12 cellular contexts compared by ENCODE assay signal in genomic region chr21:25215698-25216384, GRCh38.
DNase-seq lines count a peak whose midpoint lies in the region; ATAC-seq and TF ChIP-seq lines count a peak whose summit lies in the region.
"Had no signal": no experiment of that assay in that cellular context is flagged by ENCODE, and none has a peak within 500 bp of the region (broad histone marks: within the 10 kb centered on the region; RNA-seq: fewer than 3 reads in every experiment).

No MANE protein-coding gene starts in this region.

- H3K9me3 ChIP-seq in left ventricle myocardium inferior (replicated peaks), result peaks cover 15% of the 10 kb centered on the region
- H3K9me3 ChIP-seq: BE2C had no signal

- H3K9me3 Mint-ChIP-seq in HFFc6, result peaks cover 9% of the 10 kb centered on the region
- H3K9me3 Mint-ChIP-seq: T-helper 1 cell treated with Interleukin-12 subunit alpha and Interleukin-12 subunit beta and Interleukin-4 antibody, amounts not matched to agents 30 μg/mL and 1 μg/mL, for 36 hours had no signal

- peaks cover 3% of the 10 kb centered on the region; the same call in 1 of the 2 replicates for H3K27me3 Mint-ChIP-seq in HFFc6 (ENCODE audit: insufficient read depth)

- H3K27ac ChIP-seq in left ventricle myocardium inferior (replicated peaks), result no peak overlapping the region
- H3K27ac ChIP-seq: epithelial cell of prostate had no signal

- peak; percentile 92 for ATAC-seq in GM18508 (IDR thresholded peaks at IDR 0.05; ENCODE audit: insufficient read depth, unreplicated experiment)
- ATAC-seq in GM21360 (IDR thresholded peaks at IDR 0.05; ENCODE audit: unreplicated experiment), result peak; percentile 92
- peak; percentile 88 for ATAC-seq in HG02970 (IDR thresholded peaks at IDR 0.05; ENCODE audit: low FRiP score, unreplicated experiment)
- peak; percentile 78 for ATAC-seq in HG03575 (IDR thresholded peaks at IDR 0.05; ENCODE audit: extremely low read depth, insufficient number of reproducible peaks, low FRiP score, unreplicated experiment)

- intact Hi-C loops in left ventricle myocardium inferior (cut with micrococcal nuclease), result no loop called here

- no peak for DNase-seq in left ventricle myocardium inferior
- no peak for DNase-seq in HFFc6
- no peak for DNase-seq in putamen (ENCODE audit: low spot score)
- no peak for DNase-seq in mesenteric fat pad (ENCODE audit: low spot score)
- DNase-seq: BE2C, NCI-H146 had no signal

- no peak for TF ChIP-seq CTCF in left ventricle myocardium inferior (IDR thresholded peaks at IDR 0.05; ENCODE audit: borderline replicate concordance)
- no peak for TF ChIP-seq CTCF in HFFc6 (IDR thresholded peaks at IDR 0.05)

- H3K36me3 ChIP-seq in left ventricle myocardium inferior, result no peaks in the 10 kb centered on the region
- H3K36me3 ChIP-seq: BE2C had no signal

- H3K4me3 Mint-ChIP-seq in HFFc6, result no peak overlapping the region
- H3K4me3 Mint-ChIP-seq: T-helper 1 cell treated with Interleukin-12 subunit alpha and Interleukin-12 subunit beta and Interleukin-4 antibody, amounts not matched to agents 30 μg/mL and 1 μg/mL, for 36 hours had no signal

- H3K27me3 ChIP-seq in left ventricle myocardium inferior (ENCODE audit: low read depth), result no peaks in the 10 kb centered on the region
- H3K27me3 ChIP-seq: BE2C had no signal

- H3K4me3 ChIP-seq in left ventricle myocardium inferior, result no peak overlapping the region

- no peak overlapping the region for H3K27ac Mint-ChIP-seq in HFFc6
- H3K27ac Mint-ChIP-seq: T-helper 1 cell treated with Interleukin-12 subunit alpha and Interleukin-12 subunit beta and Interleukin-4 antibody, amounts not matched to agents 30 μg/mL and 1 μg/mL, for 36 hours had no signal

- H3K4me1 Mint-ChIP-seq in HFFc6 (ENCODE audit: low read depth), result peaks cover 20% of the 10 kb centered on the region; the same call in 1 of the 2 replicates

- H3K36me3 Mint-ChIP-seq in HFFc6 (ENCODE audit: low read depth), result peaks cover 5% of the 10 kb centered on the region; the same call in 1 of the 2 replicates

- no peaks in the 10 kb centered on the region for H3K4me1 ChIP-seq in left ventricle myocardium inferior
- H3K4me1 ChIP-seq: BE2C had no signal
